In the genomic region with DNA sequence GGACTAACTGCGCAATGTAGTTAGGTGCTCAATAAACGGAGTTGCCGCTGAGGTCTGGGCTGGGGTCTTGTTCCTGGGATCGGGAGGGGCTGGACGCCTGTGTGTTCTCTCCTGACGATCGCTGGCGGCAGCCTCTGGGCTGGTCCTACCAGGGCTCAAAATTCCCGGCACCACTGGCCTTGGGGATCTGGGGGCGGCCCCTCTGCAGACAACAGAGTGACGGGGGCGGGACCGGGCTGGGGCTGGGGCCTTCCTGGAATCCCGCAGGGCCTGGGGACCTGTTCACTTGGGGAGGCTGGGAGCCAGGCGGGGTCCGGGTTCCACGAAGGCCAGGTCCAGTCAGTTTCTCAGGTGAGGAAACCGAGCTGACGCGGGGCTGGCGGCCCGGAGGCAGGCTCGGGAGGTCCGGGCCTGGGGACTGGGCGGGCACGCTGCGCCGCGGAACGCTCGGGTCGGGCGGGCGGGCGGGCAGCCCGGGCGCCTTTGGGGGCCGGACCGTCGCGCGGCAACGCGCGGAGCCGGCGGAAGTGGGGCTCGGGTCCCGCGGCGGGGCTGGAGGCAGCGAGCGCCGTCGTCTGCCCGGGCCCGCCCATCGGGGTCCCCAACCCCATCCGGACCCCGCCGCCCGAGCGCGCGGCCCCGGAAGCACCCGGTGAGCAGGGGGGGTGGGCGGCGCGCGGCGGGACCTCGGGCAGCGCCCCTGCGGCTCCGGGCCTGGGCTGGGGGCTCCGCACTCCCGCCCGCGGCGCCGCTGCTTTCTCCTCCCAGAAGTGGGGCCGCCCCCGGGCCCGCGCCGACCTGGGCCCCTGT, we compare ENCODE assay signal across 8 cellular contexts. TPM values are rescaled to one million over a fixed set of nuclear protein-coding genes. Genes with fewer than 3 reads are reported as not detected.
A peak's percentile ranks its signal among the peaks of the same experiment; 100 is the strongest.
DNase-seq lines count a peak whose midpoint lies in the region; ATAC-seq and TF ChIP-seq lines count a peak whose summit lies in the region.

TSS of gene PIGQ (plus strand) at position 524 of the 810 bp plus-strand sequence. CDS start 4,107 bp downstream, outside the sequence.

- TF ChIP-seq CTCF in heart left ventricle (IDR thresholded peaks at IDR 0.05): no peak

- intact Hi-C loops in T-helper 1 cell treated with Interleukin-12 subunit alpha and Interleukin-12 subunit beta and Interleukin-4 antibody, amounts not matched to agents 30 ng/mL and 1 ng/mL, for 36 hours (cut with micrococcal nuclease): loop anchor here (1.0 to 2.0 kb wide), 2 partner anchors 20 to 43 kb away; partner anchors contain the start of gene CAPN15
- intact Hi-C loops in heart left ventricle (cut with DNase I): loop anchor here in 1 of 10 donors (1.0 kb wide), 1 partner anchor 42 kb away; the partner anchor contains the start of gene CAPN15
- intact Hi-C loops in posterior vena cava (cut with DNase I): no loop called here

- 1 to 5% (median 3%) methylated on average over 14 to 87 of the region's 87 CpGs for WGBS in heart left ventricle, 4 donors

- H3K4me1 ChIP-seq in heart left ventricle: peaks cover 0 to 46% (median 39%) of the 10 kb centered on the region in 12 donors

- H3K27me3 ChIP-seq in heart left ventricle: peaks cover 0 to 1% (median 0%) of the 10 kb centered on the region in 9 donors

- ATAC-seq in HG03439 (IDR thresholded peaks at IDR 0.05; ENCODE audit: unreplicated experiment) (peak; percentile 42), heart left ventricle (peak; percentile 28 to 77 (median 64))

- H3K9me3 ChIP-seq in heart left ventricle: no peaks in the 10 kb centered on the region

- peaks cover 0 to 10% (median 5%) of the 10 kb centered on the region in 9 donors for H3K36me3 ChIP-seq in heart left ventricle

- peak within 1 kb of the TSS; percentile 47 to 90 (median 80) for H3K27ac ChIP-seq in heart left ventricle

- DNase-seq in NCI-H1105 treated with DMSO at 0.1 percent for 48 hours (lab: John Stamatoyannopoulos, UW): peak; percentile 7
- DNase-seq in NCI-H1105 (lab: John Stamatoyannopoulos, UW): no peak
- peak; percentile 43 for DNase-seq in amniotic epithelial cell (ENCODE audit: low read depth)
- peak in 4 of 5 donors; percentile 74 to 78 (median 78) for DNase-seq in heart left ventricle
- DNase-seq in posterior vena cava (ENCODE audit: low spot score): peak; percentile 90
- no peak for DNase-seq in ureter (ENCODE audit: low spot score)

- peak in 1 of 2 donors; percentile 27 for TF ChIP-seq POLR2A in heart left ventricle (IDR thresholded peaks at IDR 0.05)

- peak within 1 kb of the TSS; percentile 68 to 98 (median 84) for H3K4me3 ChIP-seq in heart left ventricle

RNA-seq across cellular contexts. Expression of gene PIGQ, which starts in this region (rescaled TPM):
- total RNA-seq in T-helper 1 cell treated with Interleukin-12 subunit alpha and Interleukin-12 subunit beta and Interleukin-4 antibody, amounts not matched to agents 30 ng/mL and 1 ng/mL, for 36 hours: 45.5 and 49.8 TPM in 2 replicates
- 10 to 100 TPM; 16.4 to 39.5 (median 22.0) TPM for total RNA-seq in heart left ventricle
- polyA plus RNA-seq in heart left ventricle: 10 to 100 TPM; 21.8 to 35.8 TPM
- total RNA-seq in posterior vena cava: 10 to 100 TPM; 22.1 to 25.4 TPM
- total RNA-seq in ureter: 65.7 TPM

Comparison
In these comparisons a context has a peak if more than half of its experiments do, and no peak if none do; other contexts are left out.
1. DNase-seq: peak in NCI-H1105 treated with DMSO at 0.1 percent for 48 hours (single experiment), amniotic epithelial cell (single experiment), heart left ventricle (4 of 5) and posterior vena cava (single experiment); none in NCI-H1105 (single experiment) and ureter (single experiment).